Comparison of ENCODE assay signal across 9 cellular contexts in the genomic region with DNA sequence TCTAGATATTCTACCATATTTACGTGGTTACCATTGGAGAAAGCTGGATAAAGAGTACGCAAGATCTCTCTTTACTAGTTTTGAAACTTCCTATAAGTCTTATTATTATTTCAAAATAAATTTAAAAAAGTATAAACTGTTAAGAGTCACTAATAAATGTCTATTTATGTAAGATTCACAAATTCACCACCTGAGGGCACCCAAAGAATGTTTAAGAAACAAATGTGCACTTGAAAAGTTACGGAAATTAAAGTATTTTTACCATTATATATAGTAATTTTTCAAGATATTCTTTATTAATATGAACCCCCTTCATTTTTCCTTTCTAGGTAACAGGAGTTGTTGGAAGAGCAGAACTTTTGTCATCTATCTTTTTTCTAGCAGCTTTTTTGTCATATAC. TPM values are rescaled to one million over a fixed set of nuclear protein-coding genes. Genes with fewer than 3 reads are reported as not detected.
DNase-seq lines count a peak whose midpoint lies in the region; ATAC-seq, FAIRE-seq and TF ChIP-seq lines count a peak whose summit lies in the region.
"Had no signal": no experiment of that assay in that cellular context is flagged by ENCODE, and none has a peak within 500 bp of the region (broad histone marks: within the 10 kb centered on the region; RNA-seq: fewer than 3 reads in every experiment).

No MANE protein-coding gene starts in this region.

- H3K9me3 Mint-ChIP-seq in MCF 10A (ENCODE audit: unreplicated experiment), result no peaks in the 10 kb centered on the region

- POLR2A ChIA-PET in MCF 10A (lab: Yijun Ruan, JAX), result interaction anchor here (0.6 to 4.1 kb wide), 2 partner anchors 12 to 24 kb away, joined by 3 to 18 read pairs; partner anchors contain the start of genes CEP290 and TMTC3

- no peak for ATAC-seq in HG03280 (IDR thresholded peaks at IDR 0.05; ENCODE audit: unreplicated experiment)
- ATAC-seq: left colon had no signal

- H3K4me3 ChIP-seq in breast epithelium (no peak overlapping the region), fibroblast of mammary gland (ENCODE audit: control insufficient read depth, low read depth, low read length) (no peak overlapping the region), tibial nerve (no peak overlapping the region), ascending aorta (no peak overlapping the region)

- H3K4me1 ChIP-seq in breast epithelium, result no peaks in the 10 kb centered on the region
- H3K4me1 ChIP-seq in tibial nerve, result no peaks in the 10 kb centered on the region
- H3K4me1 ChIP-seq in ascending aorta, result no peaks in the 10 kb centered on the region

- peaks cover 8% of the 10 kb centered on the region for H3K4me1 Mint-ChIP-seq in MCF 10A (ENCODE audit: insufficient read depth, unreplicated experiment)

- no peak overlapping the region for H3K27ac ChIP-seq in breast epithelium
- H3K27ac ChIP-seq in tibial nerve, result no peak overlapping the region
- H3K27ac ChIP-seq in ascending aorta, result no peak overlapping the region

- TF ChIP-seq EP300 in tibial nerve (IDR thresholded peaks at IDR 0.05), result no peak

- H3K36me3 Mint-ChIP-seq in MCF 10A (ENCODE audit: insufficient read depth, unreplicated experiment), result peaks cover 12% of the 10 kb centered on the region

- no peaks in the 10 kb centered on the region for H3K36me3 ChIP-seq in breast epithelium
- H3K36me3 ChIP-seq in tibial nerve, result peaks cover 0 to 11% (median 0%) of the 10 kb centered on the region in 3 donors
- H3K36me3 ChIP-seq in ascending aorta, result peaks cover 0 to 4% of the 10 kb centered on the region in 2 donors

- CTCF ChIA-PET in MCF 10A (lab: Yijun Ruan, JAX), result interaction anchor here (0.5 to 3.2 kb wide), 9 partner anchors 11 to 840 kb away, joined by 3 to 20 read pairs (median 3); partner anchors contain the start of genes CEP290, KITLG and TMTC3

- intact Hi-C loops in MCF 10A (cut with micrococcal nuclease), result loop anchor here (1.0 to 5.0 kb wide), 5 partner anchors 143 to 839 kb away; no protein-coding TSS in a partner anchor
- intact Hi-C loops in breast epithelium (cut with DNase I; ENCODE audit: low total_unique reads), result loop anchor here (10.0 kb wide), 1 partner anchor 871 kb away; no protein-coding TSS in a partner anchor
- intact Hi-C loops in ascending aorta (cut with DNase I), result no loop called here

- no peaks in the 10 kb centered on the region for H3K9me3 ChIP-seq in breast epithelium
- no peaks in the 10 kb centered on the region for H3K9me3 ChIP-seq in tibial nerve
- H3K9me3 ChIP-seq in ascending aorta, result no peaks in the 10 kb centered on the region

- 78 to 80% methylated on average over 3 of the region's 3 CpGs for WGBS in tibial nerve, 2 donors

- H3K4me3 Mint-ChIP-seq in MCF 10A (ENCODE audit: unreplicated experiment), result no peak overlapping the region

- TF ChIP-seq POLR2A in breast epithelium (IDR thresholded peaks at IDR 0.05) (no peak), tibial nerve (IDR thresholded peaks at IDR 0.05) (no peak)

- FAIRE-seq in RCC 7860 (lab: Jason Lieb, UNC), result peak; percentile 84

- no TSS peak for BruUV-seq in MCF 10A (replicated peaks; lab: Mats Ljungman, UMichigan)

- no peak overlapping the region for H3K27ac Mint-ChIP-seq in MCF 10A (ENCODE audit: low read depth, unreplicated experiment)

- DNase-seq in MCF 10A (ENCODE audit: unreplicated experiment), result peak; percentile 46
- no peak for DNase-seq in breast epithelium (ENCODE audit: low spot score in 2 of 2)
- peak; percentile 32 for DNase-seq in RCC 7860 (ENCODE audit: low spot score)
- DNase-seq in fibroblast of mammary gland (ENCODE audit: low read depth), result peak; percentile 76
- DNase-seq in tibial nerve (ENCODE audit: low spot score in 2 of 2), result no peak
- no peak for DNase-seq in activated CD4-positive, alpha-beta T cell treated with anti-CD3 and anti-CD28 coated beads for 48 hours
- DNase-seq in ascending aorta (ENCODE audit: low spot score in 2 of 2), result no peak
- DNase-seq: left colon had no signal

- no peaks in the 10 kb centered on the region for H3K27me3 ChIP-seq in breast epithelium
- H3K27me3 ChIP-seq in tibial nerve, result no peaks in the 10 kb centered on the region
- no peaks in the 10 kb centered on the region for H3K27me3 ChIP-seq in ascending aorta

- no peaks in the 10 kb centered on the region for H3K27me3 Mint-ChIP-seq in MCF 10A (ENCODE audit: insufficient read depth, unreplicated experiment)

- TF ChIP-seq CTCF in MCF 10A (IDR thresholded peaks at IDR 0.05; ENCODE audit: unreplicated experiment) (peak; percentile 50), breast epithelium (IDR thresholded peaks at IDR 0.05) (peak in 1 of 3 donors; percentile 27), fibroblast of mammary gland (conservative IDR thresholded peaks at IDR 0.05; ENCODE audit: control insufficient read depth, insufficient read depth, low read depth, low read length) (peak; percentile 38), tibial nerve (IDR thresholded peaks at IDR 0.05) (peak in 4 of 5 experiments; percentile 9 to 38 (median 24)), ascending aorta (IDR thresholded peaks at IDR 0.05) (peak in 1 of 3 experiments; percentile 31)

RNA-seq across cellular contexts. Expression of gene TMTC3, which starts 11.9 kb away (rescaled TPM):
- total RNA-seq in MCF 10A (2022) (19.0 and 22.2 TPM in 2 replicates), breast epithelium (10 to 100 TPM; 14.7 to 20.6 (median 20.2) TPM), tibial nerve (10 to 100 TPM; 21.6 to 36.7 (median 26.4) TPM), ascending aorta (14.5 TPM)

RNA-seq across cellular contexts. Expression of gene CEP290, which starts 12.1 kb away (rescaled TPM):
- total RNA-seq in MCF 10A (2022) (18.7 and 22.3 TPM in 2 replicates), breast epithelium (10 to 100 TPM; 16.6 to 27.1 (median 24.6) TPM), tibial nerve (10 to 100 TPM; 34.3 to 43.7 (median 38.3) TPM), ascending aorta (7.2 TPM)

Comparison
In these comparisons a context has a peak if more than half of its experiments do, and no peak if none do; other contexts are left out.
1. DNase-seq: peak in MCF 10A (single experiment), RCC 7860 (single experiment) and fibroblast of mammary gland (single experiment); none in breast epithelium (0 of 2), tibial nerve (0 of 2), activated CD4-positive, alpha-beta T cell treated with anti-CD3 and anti-CD28 coated beads for 48 hours (single experiment) and ascending aorta (0 of 2).